Comparison of ENCODE assay signal across 25 cellular contexts in the genomic region with DNA sequence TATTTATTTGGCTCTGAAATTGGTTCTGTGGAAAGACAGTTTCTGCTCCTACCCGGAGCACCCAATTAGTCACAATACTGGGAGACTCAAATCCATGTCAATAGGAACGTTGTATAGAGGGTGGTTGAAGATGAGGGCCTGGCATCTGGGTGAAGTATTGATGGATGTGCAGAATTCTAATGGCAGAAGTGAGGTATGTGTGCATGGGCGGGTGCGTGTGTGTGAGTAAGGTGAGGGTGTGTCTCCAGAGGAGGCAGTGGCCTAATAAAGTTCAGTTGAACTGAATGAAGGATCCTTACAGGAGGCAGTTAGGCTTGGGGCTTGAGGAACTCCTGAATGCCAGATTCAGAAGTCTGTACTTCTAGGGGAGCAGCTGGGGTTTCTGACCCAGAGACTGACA.
"Had no signal": no experiment of that assay in that cellular context is flagged by ENCODE, and none has a peak within 500 bp of the region (broad histone marks: within the 10 kb centered on the region; RNA-seq: fewer than 3 reads in every experiment).

No MANE protein-coding gene starts in this region.

- FAIRE-seq: colon, islet of Langerhans, pancreas had no signal

- H3K4me3 ChIP-seq: gastrocnemius medialis, heart right ventricle, lower lobe of right lung, pancreas, right lobe of liver, smooth muscle cell, testis, tibial artery, uterus had no signal

- H3K4me2 ChIP-seq: smooth muscle cell had no signal

- DNase-seq: effector CD8-positive, alpha-beta T cell; foreskin fibroblast; gastrocnemius medialis; heart right ventricle; hippocampal formation; left cardiac atrium; left ventricle myocardium superior; lower lobe of right lung; natural killer cell; occipital lobe; pancreas; right lobe of liver; stimulated activated CD4-positive, alpha-beta T cell treated with anti-CD3 and anti-CD28 coated beads, Interleukin-12 subunit alpha, Interleukin-12 subunit beta, amount 100 ng/mL, for 4 hours; stimulated activated CD4-positive, alpha-beta T cell treated with anti-CD3 and anti-CD28 coated beads, Interleukin-1b, Interleukin-23, amount 100 ng/mL, for 48 hours; stimulated activated CD4-positive, alpha-beta T cell treated with anti-CD3 and anti-CD28 coated beads, Interleukin-4, amount 100 ng/mL, for 1 hour; stimulated activated CD8-positive, alpha-beta memory T cell treated with anti-CD3 and anti-CD28 coated beads, Interleukin-4, amount 100 ng/mL, for 48 hours; stimulated activated naive CD4-positive, alpha-beta T cell treated with Interleukin-2 at 50 U/mL for 16 hours; substantia nigra; testis; tibial artery; uterus had no signal

- H3K9me3 ChIP-seq: gastrocnemius medialis, heart right ventricle, lower lobe of right lung, pancreas, right lobe of liver, testis, tibial artery, uterus had no signal

- H3K27me3 ChIP-seq: pancreas, right lobe of liver, testis, uterus had no signal

- H3K36me3 ChIP-seq: gastrocnemius medialis, heart right ventricle, lower lobe of right lung, pancreas, tibial artery, uterus had no signal

- H3K27ac ChIP-seq: epithelial cell of prostate, gastrocnemius medialis, heart right ventricle, lower lobe of right lung, pancreas, right lobe of liver, testis, tibial artery, uterus had no signal

- H3K4me1 ChIP-seq: gastrocnemius medialis, heart right ventricle, lower lobe of right lung, pancreas, testis, tibial artery, uterus had no signal
